In genomic region chr2:106269591-106270291, GRCh38 we compare ENCODE assay signal across 8 cellular contexts.
DNase-seq lines count a peak whose midpoint lies in the region; ATAC-seq and TF ChIP-seq lines count a peak whose summit lies in the region.

No MANE protein-coding gene starts in this region.

- H2AFZ ChIP-seq in smooth muscle cell (ENCODE audit: low read depth) = no peak overlapping the region

- DNase-seq in CD14-positive monocyte (ENCODE audit: low spot score) (peak; percentile 59), NCI-H2171 treated with DMSO at 0.1 percent for 48 hours (lab: John Stamatoyannopoulos, UW) (peak; percentile 39), right atrium auricular region (ENCODE audit: low spot score) (no peak), smooth muscle cell (lab: John Stamatoyannopoulos, UW; ENCODE audit: unreplicated experiment) (no peak)
- DNase-seq in activated T-cell treated with anti-CD3 and anti-CD28 coated beads, Interleukin-2, amount 50 U/mL, for 72 hours = peak; percentile 36 to 46
- DNase-seq in stimulated activated CD4-positive, alpha-beta T cell treated with anti-CD3 and anti-CD28 coated beads, Interleukin-1b, Interleukin-23, amount 100 ng/mL, for 4 hours (ENCODE audit: low read depth in 2 of 2) = peak; percentile 17 to 34
- no peak for DNase-seq in NK-92 treated with Interleukin-12 subunit alpha and Interleukin-12 subunit beta, amount 100 ng/mL, for 24 hours (lab: John Stamatoyannopoulos, UW)

- 93% methylated on average over 41 of the region's 44 CpGs for WGBS in smooth muscle cell (ENCODE audit: low lambda C conversion rate)

- H3K4me2 ChIP-seq in smooth muscle cell = no peak overlapping the region

- ATAC-seq in GM21528 (IDR thresholded peaks at IDR 0.05; ENCODE audit: low FRiP score, unreplicated experiment) = peak; percentile 79
- ATAC-seq in activated T-cell treated with anti-CD3 and anti-CD28 coated beads, Interleukin-2, amount 50 U/mL, for 72 hours (replicated peaks in 1 of 2) = peak; percentile 81 to 83

- H3K9me3 ChIP-seq in right atrium auricular region = no peaks in the 10 kb centered on the region
- no peaks in the 10 kb centered on the region for H3K9me3 ChIP-seq in smooth muscle cell (replicated peaks; ENCODE audit: low read depth)

- H3K27ac Mint-ChIP-seq in CD14-positive monocyte = peak overlapping the region in 6 of 7 donors; percentile 47 to 88 (median 71)
- peak overlapping the region; percentile 64 for H3K27ac Mint-ChIP-seq in activated T-cell treated with anti-CD3 and anti-CD28 coated beads, Interleukin-2, amount 50 U/mL, for 72 hours

- H3K4me1 Mint-ChIP-seq in CD14-positive monocyte = peaks cover 36% of the 10 kb centered on the region
- peaks cover 15% of the 10 kb centered on the region for H3K4me1 Mint-ChIP-seq in activated T-cell treated with anti-CD3 and anti-CD28 coated beads, Interleukin-2, amount 50 U/mL, for 72 hours (ENCODE audit: low read depth)

- H3K27me3 ChIP-seq in right atrium auricular region (no peaks in the 10 kb centered on the region), smooth muscle cell (ENCODE audit: low read depth) (no peaks in the 10 kb centered on the region)

- TF ChIP-seq CTCF in CD14-positive monocyte (IDR thresholded peaks at IDR 0.05) (no peak), right atrium auricular region (IDR thresholded peaks at IDR 0.05) (no peak), smooth muscle cell (IDR thresholded peaks at IDR 0.05; ENCODE audit: borderline replicate concordance, insufficient read depth, poor library complexity, severe bottlenecking) (no peak)

- no peaks in the 10 kb centered on the region for H3F3A ChIP-seq in smooth muscle cell (ENCODE audit: low read depth)

- peaks cover 0 to 13% of the 10 kb centered on the region in 2 donors for H3K4me1 ChIP-seq in right atrium auricular region
- H3K4me1 ChIP-seq in smooth muscle cell (ENCODE audit: low read depth) = peaks cover 12% of the 10 kb centered on the region

- H3K79me2 ChIP-seq in smooth muscle cell (ENCODE audit: low read depth) = no peaks in the 10 kb centered on the region

- H3K4me3 ChIP-seq in right atrium auricular region (peak overlapping the region; percentile 30 to 48), smooth muscle cell (no peak overlapping the region)

- H3K27ac ChIP-seq in right atrium auricular region (no peak overlapping the region), smooth muscle cell (ENCODE audit: low read depth) (no peak overlapping the region)

- H3K36me3 ChIP-seq in right atrium auricular region (no peaks in the 10 kb centered on the region), smooth muscle cell (ENCODE audit: low read depth) (no peaks in the 10 kb centered on the region)

- no peaks in the 10 kb centered on the region for H4K20me1 ChIP-seq in smooth muscle cell (ENCODE audit: low read depth)

- peaks cover 0 to 14% (median 3%) of the 10 kb centered on the region in 7 donors for H3K9me3 Mint-ChIP-seq in CD14-positive monocyte
- no peaks in the 10 kb centered on the region for H3K9me3 Mint-ChIP-seq in activated T-cell treated with anti-CD3 and anti-CD28 coated beads, Interleukin-2, amount 50 U/mL, for 72 hours

- intact Hi-C loops in CD14-positive monocyte (cut with micrococcal nuclease) = no loop called here

- peaks cover 6 to 13% (median 8%) of the 10 kb centered on the region in 3 donors for H3K27me3 Mint-ChIP-seq in CD14-positive monocyte (ENCODE audit: low read depth in 3 of 3)
- peaks cover 25% of the 10 kb centered on the region for H3K27me3 Mint-ChIP-seq in activated T-cell treated with anti-CD3 and anti-CD28 coated beads, Interleukin-2, amount 50 U/mL, for 72 hours (ENCODE audit: low read depth)

- peak overlapping the region; percentile 84 to 94 for H3K4me3 Mint-ChIP-seq in CD14-positive monocyte
- H3K4me3 Mint-ChIP-seq in activated T-cell treated with anti-CD3 and anti-CD28 coated beads, Interleukin-2, amount 50 U/mL, for 72 hours = peak overlapping the region; percentile 83 to 88

- H3K9ac ChIP-seq in smooth muscle cell (ENCODE audit: low read depth) = no peak overlapping the region

- no peaks in the 10 kb centered on the region for H3K36me3 Mint-ChIP-seq in CD14-positive monocyte
- no peaks in the 10 kb centered on the region for H3K36me3 Mint-ChIP-seq in activated T-cell treated with anti-CD3 and anti-CD28 coated beads, Interleukin-2, amount 50 U/mL, for 72 hours (ENCODE audit: insufficient read depth in 2 of 2)

Comparison
In these comparisons a context has a peak if more than half of its experiments do, and no peak if none do; other contexts are left out.
1. DNase-seq: peak in CD14-positive monocyte (single experiment), NCI-H2171 treated with DMSO at 0.1 percent for 48 hours (single experiment), activated T-cell treated with anti-CD3 and anti-CD28 coated beads, Interleukin-2, amount 50 U/mL, for 72 hours (2 of 2) and stimulated activated CD4-positive, alpha-beta T cell treated with anti-CD3 and anti-CD28 coated beads, Interleukin-1b, Interleukin-23, amount 100 ng/mL, for 4 hours (2 of 2); none in right atrium auricular region (single experiment), smooth muscle cell (single experiment) and NK-92 treated with Interleukin-12 subunit alpha and Interleukin-12 subunit beta, amount 100 ng/mL, for 24 hours (single experiment).